1 cellular context compared by ENCODE assay signal in genomic region chr22:22392131-22392530, GRCh38.
TF ChIP-seq lines count a peak whose summit lies in the region.

No MANE protein-coding gene starts in this region.

TF ChIP-seq in H1, 55 proteins besides CTCF, POLR2A, EP300 and RAD21:
- no peak for TF ChIP-seq RBBP5 (IDR thresholded peaks at IDR 0.05; ENCODE audit: borderline replicate concordance, low read depth, low read length)
- TF ChIP-seq GTF2F1 (IDR thresholded peaks at IDR 0.05; ENCODE audit: borderline replicate concordance, low read depth, low read length): no peak
- peak; percentile 17 for TF ChIP-seq EZH2 (IDR thresholded peaks at IDR 0.05; ENCODE audit: low read depth, low read length, severe bottlenecking)
- no peak for TF ChIP-seq CHD2 (IDR thresholded peaks at IDR 0.05; ENCODE audit: low read length)
- TF ChIP-seq ASH2L (IDR thresholded peaks at IDR 0.05; ENCODE audit: low read length): no peak
- TF ChIP-seq ZNF274 (IDR thresholded peaks at IDR 0.05; ENCODE audit: borderline replicate concordance, extremely low read depth, low read length): no peak
- no peak for TF ChIP-seq SIN3A (conservative IDR thresholded peaks at IDR 0.05 in 1 of 2, IDR thresholded peaks at IDR 0.05 in 1 of 2; ENCODE audit: low read depth in 1 of 2, low read length in 2 of 2)
